Comparison of ENCODE assay signal across 8 cellular contexts in genomic region chr5:36398137-36398536, GRCh38.
DNase-seq lines count a peak whose midpoint lies in the region; ATAC-seq, FAIRE-seq and TF ChIP-seq lines count a peak whose summit lies in the region.

No MANE protein-coding gene starts in this region.

- no peaks in the 10 kb centered on the region for H3K4me1 Mint-ChIP-seq in activated CD8-positive, alpha-beta memory T cell treated with anti-CD3 and anti-CD28 coated beads, Interleukin-2, amount 10 ng/mL, durations not matched to agents 7 days and 5 days

- FAIRE-seq in HTR-8/SVneo (lab: Jason Lieb, UNC): no peak

- peaks cover 19% of the 10 kb centered on the region for H3K27me3 Mint-ChIP-seq in activated CD8-positive, alpha-beta memory T cell treated with anti-CD3 and anti-CD28 coated beads, Interleukin-2, amount 10 ng/mL, durations not matched to agents 7 days and 5 days

- H3K36me3 Mint-ChIP-seq in activated CD8-positive, alpha-beta memory T cell treated with anti-CD3 and anti-CD28 coated beads, Interleukin-2, amount 10 ng/mL, durations not matched to agents 7 days and 5 days: no peaks in the 10 kb centered on the region

- H3K27ac Mint-ChIP-seq in activated CD8-positive, alpha-beta memory T cell treated with anti-CD3 and anti-CD28 coated beads, Interleukin-2, amount 10 ng/mL, durations not matched to agents 7 days and 5 days: no peak overlapping the region

- peak; percentile 46 for TF ChIP-seq CTCF in AG09309 (IDR thresholded peaks at IDR 0.05; ENCODE audit: control insufficient read depth, insufficient read depth, low read depth, low read length, missing control alignments)
- TF ChIP-seq CTCF in VCaP (conservative IDR thresholded peaks at IDR 0.05): peak; percentile 77
- peak; percentile 22 for TF ChIP-seq CTCF in kidney epithelial cell (IDR thresholded peaks at IDR 0.05; ENCODE audit: insufficient read depth, low read length, poor library complexity, severe bottlenecking)

- DNase-seq in AG09309 (ENCODE audit: low read depth): no peak
- DNase-seq in HTR-8/SVneo (ENCODE audit: insufficient read length, low spot score): peak; percentile 53
- DNase-seq in kidney epithelial cell (ENCODE audit: low read depth): no peak
- DNase-seq in activated CD8-positive, alpha-beta memory T cell treated with anti-CD3 and anti-CD28 coated beads, Interleukin-2, amount 10 ng/mL, durations not matched to agents 7 days and 5 days: no peak

- no peak for ATAC-seq in GM18870 (IDR thresholded peaks at IDR 0.05; ENCODE audit: unreplicated experiment)
- no peak for ATAC-seq in GM21529 (IDR thresholded peaks at IDR 0.05; ENCODE audit: unreplicated experiment)
- no peak for ATAC-seq in activated CD8-positive, alpha-beta memory T cell treated with anti-CD3 and anti-CD28 coated beads, Interleukin-2, amount 10 ng/mL, durations not matched to agents 7 days and 5 days
- ATAC-seq in HG03175 (IDR thresholded peaks at IDR 0.05; ENCODE audit: unreplicated experiment): no peak

- H3K27ac ChIP-seq in VCaP: no peak overlapping the region

- H3K36me3 ChIP-seq in kidney epithelial cell (ENCODE audit: control insufficient read depth, insufficient read depth, low read length): no peaks in the 10 kb centered on the region

- H3K4me3 ChIP-seq in AG09309 (ENCODE audit: control insufficient read depth, low read depth, low read length): no peak overlapping the region
- no peak overlapping the region for H3K4me3 ChIP-seq in kidney epithelial cell (ENCODE audit: low read depth, low read length)

- no peaks in the 10 kb centered on the region for H3K9me3 Mint-ChIP-seq in activated CD8-positive, alpha-beta memory T cell treated with anti-CD3 and anti-CD28 coated beads, Interleukin-2, amount 10 ng/mL, durations not matched to agents 7 days and 5 days (ENCODE audit: low read depth)

- H3K27me3 ChIP-seq in kidney epithelial cell (ENCODE audit: control insufficient read depth, insufficient read depth, low read length): no peaks in the 10 kb centered on the region

- H3K4me3 Mint-ChIP-seq in activated CD8-positive, alpha-beta memory T cell treated with anti-CD3 and anti-CD28 coated beads, Interleukin-2, amount 10 ng/mL, durations not matched to agents 7 days and 5 days: no peak overlapping the region

- CTCF ChIA-PET in activated CD8-positive, alpha-beta memory T cell treated with anti-CD3 and anti-CD28 coated beads, Interleukin-2, amount 10 ng/mL, durations not matched to agents 7 days and 5 days (lab: Charles Lee): no interaction called here

Comparison
In these comparisons a context has a peak if more than half of its experiments do, and no peak if none do; other contexts are left out.
1. CTCF ChIP-seq: peak in every context shown above with its lines; median percentile 77 in VCaP; 46 in AG09309; 22 in kidney epithelial cell.